In genomic region chr9:106928350-106928749, GRCh38 we compare ENCODE assay signal across 19 cellular contexts.
DNase-seq lines count a peak whose midpoint lies in the region; TF ChIP-seq lines count a peak whose summit lies in the region.
"Had no signal": no experiment of that assay in that cellular context is flagged by ENCODE, and none has a peak within 500 bp of the region (broad histone marks: within the 10 kb centered on the region; RNA-seq: fewer than 3 reads in every experiment).

No MANE protein-coding gene starts in this region.

- no CpG with 5 or more reads among the region's 18 CpGs for WGBS in trophoblast cell (ENCODE audit: extremely low coverage, insufficient coverage, insufficient read length)

- H3K18ac ChIP-seq in trophoblast cell (ENCODE audit: low read length) = peak overlapping the region; percentile 51

- H3K9me3 Mint-ChIP-seq in chondrocyte (ENCODE audit: low read depth) (no peaks in the 10 kb centered on the region), glutamatergic neuron (ENCODE audit: unreplicated experiment) (peaks cover 7% of the 10 kb centered on the region)

- H3K4me3 Mint-ChIP-seq in chondrocyte (ENCODE audit: unreplicated experiment) (no peak overlapping the region), glutamatergic neuron (ENCODE audit: unreplicated experiment) (no peak overlapping the region)
- H3K4me3 Mint-ChIP-seq: CD14-positive monocyte; CD4-positive, alpha-beta memory T cell; CD4-positive, CD25-positive, alpha-beta regulatory T cell; CD8-positive, alpha-beta memory T cell had no signal

- H3K79me1 ChIP-seq in trophoblast cell (ENCODE audit: low read length) = no peaks in the 10 kb centered on the region

- H3K27me3 ChIP-seq in trophoblast cell (ENCODE audit: insufficient read depth, low read length) = no peaks in the 10 kb centered on the region
- H3K27me3 ChIP-seq: BE2C, BLaER1 had no signal

- peaks cover 6% of the 10 kb centered on the region for H3K9me3 ChIP-seq in trophoblast cell (ENCODE audit: insufficient read depth, low read depth, low read length)
- H3K9me3 ChIP-seq: BE2C had no signal

- H2AFZ ChIP-seq in trophoblast cell (ENCODE audit: insufficient read depth, low read length, poor library complexity) = no peak overlapping the region

- no peaks in the 10 kb centered on the region for H3K27me3 Mint-ChIP-seq in chondrocyte (ENCODE audit: low read depth)
- peaks cover 7% of the 10 kb centered on the region for H3K27me3 Mint-ChIP-seq in glutamatergic neuron (ENCODE audit: unreplicated experiment)
- H3K27me3 Mint-ChIP-seq: CD4-positive, alpha-beta memory T cell; CD4-positive, CD25-positive, alpha-beta regulatory T cell; CD8-positive, alpha-beta memory T cell had no signal

- no peak overlapping the region for H3K14ac ChIP-seq in trophoblast cell (ENCODE audit: low read length)

- H3K27ac Mint-ChIP-seq in chondrocyte (ENCODE audit: unreplicated experiment) (no peak overlapping the region), glutamatergic neuron (ENCODE audit: unreplicated experiment) (peak overlapping the region; percentile 8)
- H3K27ac Mint-ChIP-seq: CD14-positive monocyte; CD4-positive, alpha-beta memory T cell; CD8-positive, alpha-beta memory T cell had no signal

- no peak overlapping the region for H4K12ac ChIP-seq in trophoblast cell (ENCODE audit: low read depth, low read length)

- no peak overlapping the region for H3K4me3 ChIP-seq in trophoblast cell (ENCODE audit: low read depth, low read length)
- H3K4me3 ChIP-seq: BLaER1, GM12878 had no signal

- H3K4me1 ChIP-seq in trophoblast cell (ENCODE audit: control insufficient read depth in 1 of 2, insufficient read depth in 2 of 2, low read length in 2 of 2) = peaks cover 13 to 16% of the 10 kb centered on the region in 2 experiments
- H3K4me1 ChIP-seq: BE2C, BLaER1 had no signal

- TF ChIP-seq CTCF in chondrocyte (IDR thresholded peaks at IDR 0.05) (no peak), glutamatergic neuron (IDR thresholded peaks at IDR 0.05; ENCODE audit: partially characterized antibody, unreplicated experiment) (no peak)

- H3K23ac ChIP-seq in trophoblast cell (ENCODE audit: low read length) = no peak overlapping the region

- H3K4me2 ChIP-seq in trophoblast cell (ENCODE audit: low read length) = no peak overlapping the region
- H3K4me2 ChIP-seq: BLaER1 had no signal

- peak; percentile 73 for DNase-seq in chondrocyte (ENCODE audit: low spot score)
- DNase-seq in glutamatergic neuron = no peak
- no peak for DNase-seq in trophoblast cell
- DNase-seq in NCI-H1694 treated with DMSO at 0.1 percent for 48 hours (lab: John Stamatoyannopoulos, UW) = no peak
- DNase-seq in stimulated activated CD4-positive, alpha-beta T cell treated with anti-CD3 and anti-CD28 coated beads, Interleukin-2, amount 100 ng/mL, for 48 hours = no peak
- DNase-seq in DMS53 (lab: John Stamatoyannopoulos, UW) = no peak
- DNase-seq: 8988T; ACHN; BE2C; CD4-positive, alpha-beta memory T cell; CD4-positive, CD25-positive, alpha-beta regulatory T cell; CD8-positive, alpha-beta memory T cell; COR-L47; DMS79; DND-41; GDM1 had no signal

- H2BK120ac ChIP-seq in trophoblast cell (ENCODE audit: insufficient read depth, low read length, poor library complexity) = no peak overlapping the region

- no peak overlapping the region for H3K27ac ChIP-seq in trophoblast cell (ENCODE audit: low read depth, low read length)
- H3K27ac ChIP-seq: BLaER1 had no signal

- no peak overlapping the region for H2BK12ac ChIP-seq in trophoblast cell (ENCODE audit: low read length)

- H3K9ac ChIP-seq in trophoblast cell (ENCODE audit: low read length) = no peak overlapping the region
- H3K9ac ChIP-seq: BLaER1 had no signal

- peaks cover 3% of the 10 kb centered on the region for H3K79me2 ChIP-seq in trophoblast cell (ENCODE audit: control insufficient read depth, insufficient read depth, low read length, poor library complexity)

- no peak overlapping the region for H2AK5ac ChIP-seq in trophoblast cell (ENCODE audit: low read length)

- H3K36me3 Mint-ChIP-seq in chondrocyte (ENCODE audit: low read depth) = peaks cover 57% of the 10 kb centered on the region
- peaks cover 57% of the 10 kb centered on the region for H3K36me3 Mint-ChIP-seq in glutamatergic neuron (ENCODE audit: unreplicated experiment)
- H3K36me3 Mint-ChIP-seq: CD14-positive monocyte; CD4-positive, alpha-beta memory T cell; CD4-positive, CD25-positive, alpha-beta regulatory T cell; CD8-positive, alpha-beta memory T cell had no signal

- H4K91ac ChIP-seq in trophoblast cell (ENCODE audit: low read depth, low read length) = no peak overlapping the region

- peak overlapping the region; percentile 57 for H3K4ac ChIP-seq in trophoblast cell (ENCODE audit: low read depth, low read length)

- H2BK5ac ChIP-seq in trophoblast cell (ENCODE audit: low read depth, low read length, poor library complexity) = no peak overlapping the region

- peaks cover 61 to 84% of the 10 kb centered on the region in 2 experiments for H3K36me3 ChIP-seq in trophoblast cell (ENCODE audit: control insufficient read depth in 1 of 2, insufficient read depth in 2 of 2, low read length in 2 of 2)

- peaks cover 12% of the 10 kb centered on the region for H3K4me1 Mint-ChIP-seq in chondrocyte (ENCODE audit: low read depth)
- peaks cover 19% of the 10 kb centered on the region for H3K4me1 Mint-ChIP-seq in glutamatergic neuron (ENCODE audit: low read depth, unreplicated experiment)
- H3K4me1 Mint-ChIP-seq: CD14-positive monocyte; CD4-positive, alpha-beta memory T cell; CD4-positive, CD25-positive, alpha-beta regulatory T cell; CD8-positive, alpha-beta memory T cell had no signal

- no peak overlapping the region for H4K8ac ChIP-seq in trophoblast cell (ENCODE audit: low read depth, low read length)
